ENCODE assay signal across 1 cellular context in genomic region chr17:44034688-44035087, GRCh38. TPM values are rescaled to one million over a fixed set of nuclear protein-coding genes. Genes with fewer than 3 reads are reported as not detected.
"Had no signal": no experiment of that assay in that cellular context is flagged by ENCODE, and none has a peak within 500 bp of the region (broad histone marks: within the 10 kb centered on the region; RNA-seq: fewer than 3 reads in every experiment).

No MANE protein-coding gene starts in this region.

RNA-seq across cellular contexts. Expression of gene NAGS, which starts 30.3 kb away (rescaled TPM):
- total RNA-seq: K562 had no signal
